In genomic region chr2:63613391-63613901, GRCh38 we compare ENCODE assay signal across 22 cellular contexts. TPM values are rescaled to one million over a fixed set of nuclear protein-coding genes. Genes with fewer than 3 reads are reported as not detected.
DNase-seq lines count a peak whose midpoint lies in the region; ATAC-seq and TF ChIP-seq lines count a peak whose summit lies in the region.
"Had no signal": no experiment of that assay in that cellular context is flagged by ENCODE, and none has a peak within 500 bp of the region (broad histone marks: within the 10 kb centered on the region; RNA-seq: fewer than 3 reads in every experiment).

No MANE protein-coding gene starts in this region.

- no peaks in the 10 kb centered on the region for H3K4me1 Mint-ChIP-seq in activated T-helper 1 cell treated with anti-CD3 and anti-CD28 coated beads, Interleukin-12 subunit alpha, Interleukin-12 subunit beta, Interleukin-2, Interleukin-4 antibody, amounts not matched to agents 30 ng/mL and 10 ng/mL and 1 ng/mL, durations not matched to agents 14 hours and 24 hours and 36 hours (ENCODE audit: low read depth)
- peaks cover 20% of the 10 kb centered on the region for H3K4me1 Mint-ChIP-seq in Calu3 (ENCODE audit: low read depth, unreplicated experiment)
- H3K4me1 Mint-ChIP-seq: central memory CD8-positive, alpha-beta T cell had no signal

- intact Hi-C loops in activated T-helper 1 cell treated with anti-CD3 and anti-CD28 coated beads, Interleukin-12 subunit alpha, Interleukin-12 subunit beta, Interleukin-2, Interleukin-4 antibody, amounts not matched to agents 30 ng/mL and 10 ng/mL and 1 ng/mL, durations not matched to agents 14 hours and 24 hours and 36 hours (cut with micrococcal nuclease): no loop called here
- intact Hi-C loops in Calu3 (cut with micrococcal nuclease; ENCODE audit: unreplicated experiment): no loop called here

- H3K14ac ChIP-seq in neuronal stem cell (ENCODE audit: low read length): no peak overlapping the region

- H2BK12ac ChIP-seq in neuronal stem cell (ENCODE audit: low read length): no peak overlapping the region

- no CpG with 5 or more reads among the region's 2 CpGs for WGBS in neuronal stem cell (ENCODE audit: extremely low coverage in 2 of 2, insufficient read length in 2 of 2, insufficient replicate concordance in 1 of 2), 2 donors

- H3K27ac ChIP-seq in SJCRH30: peak overlapping the region; percentile 80
- peak overlapping the region; percentile 67 for H3K27ac ChIP-seq in neuronal stem cell (replicated peaks; ENCODE audit: low read length)
- H3K27ac ChIP-seq: adrenal gland, ovary had no signal

- H3K4me1 ChIP-seq in ES-I3 (ENCODE audit: insufficient read depth, low read length): peaks cover 34% of the 10 kb centered on the region
- H3K4me1 ChIP-seq in SJCRH30: peaks cover 27% of the 10 kb centered on the region
- peaks cover 14 to 15% of the 10 kb centered on the region in 2 donors for H3K4me1 ChIP-seq in neuronal stem cell (ENCODE audit: control insufficient read depth in 2 of 2, insufficient read depth in 1 of 2, low read depth in 1 of 2, low read length in 2 of 2)
- H3K4me1 ChIP-seq: adrenal gland had no signal

- no peak overlapping the region for H3K4me3 ChIP-seq in SJCRH30
- H3K4me3 ChIP-seq in fibroblast of the aortic adventitia (ENCODE audit: low read depth, low read length): no peak overlapping the region
- no peak overlapping the region for H3K4me3 ChIP-seq in neuronal stem cell (ENCODE audit: low read length in 2 of 2)
- H3K4me3 ChIP-seq: adrenal gland, ovary had no signal

- H3K9me3 Mint-ChIP-seq in activated T-helper 1 cell treated with anti-CD3 and anti-CD28 coated beads, Interleukin-12 subunit alpha, Interleukin-12 subunit beta, Interleukin-2, Interleukin-4 antibody, amounts not matched to agents 30 ng/mL and 10 ng/mL and 1 ng/mL, durations not matched to agents 14 hours and 24 hours and 36 hours: no peaks in the 10 kb centered on the region
- H3K9me3 Mint-ChIP-seq in Calu3 (ENCODE audit: low read depth, unreplicated experiment): no peaks in the 10 kb centered on the region
- H3K9me3 Mint-ChIP-seq: activated T-helper 2 cell treated with anti-CD3 and anti-CD28 coated beads, Interferon-gamma antibody, Interleukin-2, Interleukin-4, amounts not matched to agents 10 μg/mL and 5 μg/mL and 100 μg/mL, durations not matched to agents 14 hours and 24 hours and 36 hours; CD8-positive, alpha-beta T cell; central memory CD8-positive, alpha-beta T cell; stimulated activated naive CD8-positive, alpha-beta T cell treated with anti-CD3 and anti-CD28 coated beads, Interleukin-15, Interleukin-2, amounts not matched to agents 100 ng/mL and 50 ng/mL, for 24 hours had no signal

- BruUV-seq in Calu3 (replicated peaks; lab: Mats Ljungman, UMichigan): no TSS peak

- no peak overlapping the region for H2BK5ac ChIP-seq in neuronal stem cell (ENCODE audit: low read length)

- no peak overlapping the region for H3K4me3 Mint-ChIP-seq in activated T-helper 1 cell treated with anti-CD3 and anti-CD28 coated beads, Interleukin-12 subunit alpha, Interleukin-12 subunit beta, Interleukin-2, Interleukin-4 antibody, amounts not matched to agents 30 ng/mL and 10 ng/mL and 1 ng/mL, durations not matched to agents 14 hours and 24 hours and 36 hours
- H3K4me3 Mint-ChIP-seq in Calu3 (ENCODE audit: low read depth, unreplicated experiment): no peak overlapping the region
- H3K4me3 Mint-ChIP-seq: CD8-positive, alpha-beta T cell; central memory CD8-positive, alpha-beta T cell; stimulated activated naive CD8-positive, alpha-beta T cell treated with anti-CD3 and anti-CD28 coated beads, Interleukin-15, Interleukin-2, amounts not matched to agents 100 ng/mL and 50 ng/mL, for 24 hours had no signal

- H3K9me3 ChIP-seq in ES-I3 (ENCODE audit: control insufficient read depth, insufficient read depth, low read length): peaks cover 5% of the 10 kb centered on the region; the same call in 1 of the 2 replicates
- H3K9me3 ChIP-seq in SJCRH30 (replicated peaks): peaks cover 2% of the 10 kb centered on the region; the same call in 1 of the 2 replicates
- H3K9me3 ChIP-seq in neuronal stem cell (replicated peaks in 1 of 2; ENCODE audit: control insufficient read depth in 2 of 2, insufficient read depth in 1 of 2, low read depth in 1 of 2, low read length in 2 of 2): no peaks in the 10 kb centered on the region
- H3K9me3 ChIP-seq: adrenal gland, ovary had no signal

- no peak overlapping the region for H3K27ac Mint-ChIP-seq in activated T-helper 1 cell treated with anti-CD3 and anti-CD28 coated beads, Interleukin-12 subunit alpha, Interleukin-12 subunit beta, Interleukin-2, Interleukin-4 antibody, amounts not matched to agents 30 ng/mL and 10 ng/mL and 1 ng/mL, durations not matched to agents 14 hours and 24 hours and 36 hours
- no peak overlapping the region for H3K27ac Mint-ChIP-seq in Calu3 (ENCODE audit: unreplicated experiment)
- H3K27ac Mint-ChIP-seq: activated T-helper 2 cell treated with anti-CD3 and anti-CD28 coated beads, Interferon-gamma antibody, Interleukin-2, Interleukin-4, amounts not matched to agents 10 μg/mL and 5 μg/mL and 100 μg/mL, durations not matched to agents 14 hours and 24 hours and 36 hours; CD8-positive, alpha-beta T cell; stimulated activated naive CD8-positive, alpha-beta T cell treated with anti-CD3 and anti-CD28 coated beads, Interleukin-15, Interleukin-2, amounts not matched to agents 100 ng/mL and 50 ng/mL, for 24 hours had no signal

- H3K36me3 Mint-ChIP-seq in activated T-helper 1 cell treated with anti-CD3 and anti-CD28 coated beads, Interleukin-12 subunit alpha, Interleukin-12 subunit beta, Interleukin-2, Interleukin-4 antibody, amounts not matched to agents 30 ng/mL and 10 ng/mL and 1 ng/mL, durations not matched to agents 14 hours and 24 hours and 36 hours (ENCODE audit: low read depth): no peaks in the 10 kb centered on the region
- H3K36me3 Mint-ChIP-seq in Calu3 (ENCODE audit: insufficient read depth, unreplicated experiment): no peaks in the 10 kb centered on the region

- H3K18ac ChIP-seq in neuronal stem cell (ENCODE audit: low read length): peak overlapping the region; percentile 38

- H4K8ac ChIP-seq in neuronal stem cell (ENCODE audit: low read depth, low read length): no peak overlapping the region

- no peaks in the 10 kb centered on the region for H3K36me3 ChIP-seq in ES-I3 (ENCODE audit: insufficient read depth, low read length)
- 0 out of 2 replicates have a peak, but pooled peaks cover 1% of the 10 kb centered on the region for H3K36me3 ChIP-seq in SJCRH30
- H3K36me3 ChIP-seq in neuronal stem cell (replicated peaks in 1 of 2; ENCODE audit: control insufficient read depth in 2 of 2, insufficient read depth in 2 of 2, low read length in 2 of 2): no peaks in the 10 kb centered on the region
- H3K36me3 ChIP-seq: adrenal gland, ovary had no signal

- ATAC-seq in HG02885 (IDR thresholded peaks at IDR 0.05; ENCODE audit: poor library complexity, unreplicated experiment): no peak
- ATAC-seq: activated CD4-positive, CD25-positive, alpha-beta regulatory T cell treated with anti-CD3 and anti-CD28 coated beads, Interleukin-2, amount 50 U/mL, for 24 hours; CD8-positive, alpha-beta T cell had no signal

- H4K91ac ChIP-seq in neuronal stem cell (ENCODE audit: low read depth, low read length, poor library complexity): no peak overlapping the region

- H3K79me1 ChIP-seq in neuronal stem cell (ENCODE audit: low read depth, low read length): no peaks in the 10 kb centered on the region

- TF ChIP-seq CTCF in fibroblast of the aortic adventitia (IDR thresholded peaks at IDR 0.05; ENCODE audit: insufficient read depth, low read length) (no peak), Calu3 (IDR thresholded peaks at IDR 0.05; ENCODE audit: unreplicated experiment) (no peak)

- no peaks in the 10 kb centered on the region for H3K27me3 ChIP-seq in SJCRH30
- H3K27me3 ChIP-seq in neuronal stem cell (ENCODE audit: control insufficient read depth in 3 of 3, insufficient read depth in 3 of 3, low read depth in 1 of 3, low read length in 3 of 3): no peaks in the 10 kb centered on the region
- H3K27me3 ChIP-seq: adrenal gland, ovary had no signal

- CTCF ChIA-PET in Calu3 (lab: Charles Lee): no interaction called here

- no peak overlapping the region for H2BK15ac ChIP-seq in neuronal stem cell (ENCODE audit: low read length)

- peak overlapping the region; percentile 11 for H2AFZ ChIP-seq in neuronal stem cell (ENCODE audit: low read length)

- no peak overlapping the region for H3K4ac ChIP-seq in neuronal stem cell (ENCODE audit: low read length)

- peaks cover 10% of the 10 kb centered on the region for H3K27me3 Mint-ChIP-seq in activated T-helper 1 cell treated with anti-CD3 and anti-CD28 coated beads, Interleukin-12 subunit alpha, Interleukin-12 subunit beta, Interleukin-2, Interleukin-4 antibody, amounts not matched to agents 30 ng/mL and 10 ng/mL and 1 ng/mL, durations not matched to agents 14 hours and 24 hours and 36 hours (ENCODE audit: insufficient read depth)
- H3K27me3 Mint-ChIP-seq in Calu3 (ENCODE audit: unreplicated experiment): no peaks in the 10 kb centered on the region

- H3K4me2 ChIP-seq in neuronal stem cell (ENCODE audit: insufficient read depth, low read length, poor library complexity, severe bottlenecking): no peak overlapping the region

- DNase-seq in SJCRH30 (no peak), fibroblast of the aortic adventitia (ENCODE audit: low read depth) (peak; percentile 62), neuronal stem cell (ENCODE audit: low spot score) (no peak), NCI-H526 (lab: John Stamatoyannopoulos, UW) (no peak), Calu3 (no peak)
- DNase-seq in activated T-helper 1 cell treated with anti-CD3 and anti-CD28 coated beads, Interleukin-12 subunit alpha, Interleukin-12 subunit beta, Interleukin-2, Interleukin-4 antibody, amounts not matched to agents 30 ng/mL and 10 ng/mL and 1 ng/mL, durations not matched to agents 14 hours and 24 hours and 36 hours (ENCODE audit: low spot score): no peak
- DNase-seq: adrenal gland; CD8-positive, alpha-beta T cell; DMS79 treated with DMSO at 0.1 percent for 48 hours; effector memory CD4-positive, alpha-beta T cell; KG1; NCI-H1048; NCI-H526 treated with DMSO at 0.1 percent for 48 hours; ovary; stimulated activated CD4-positive, alpha-beta T cell treated with anti-CD3 and anti-CD28 coated beads, Interleukin-2, amount 100 ng/mL, for 24 hours; T1000 had no signal

- H2BK120ac ChIP-seq in neuronal stem cell (ENCODE audit: low read depth, low read length): no peak overlapping the region

- no peak overlapping the region for H3K23ac ChIP-seq in neuronal stem cell (ENCODE audit: low read depth, low read length, poor library complexity)

- no peak overlapping the region for H2AK5ac ChIP-seq in neuronal stem cell (ENCODE audit: low read depth, low read length)

- H3K9ac ChIP-seq in ES-I3 (ENCODE audit: low read depth, low read length) (peak overlapping the region; percentile 10; the same call in 1 of the 2 replicates), neuronal stem cell (ENCODE audit: low read depth, low read length, poor library complexity) (no peak overlapping the region)

RNA-seq across cellular contexts. Expression of gene MDH1, which starts 24.7 kb away (rescaled TPM):
- 410 and 419 TPM in 2 replicates for total RNA-seq in SJCRH30 (2014; rRNA removed; shearing (Covaris generic))
- total RNA-seq in fibroblast of the aortic adventitia (ENCODE audit: low replicate concordance) (129 and 152 TPM in 2 replicates), Calu3 (2022) (149 and 154 TPM in 2 replicates)
- polyA plus RNA-seq in neuronal stem cell (2013, experiment 1 of 2): 207 TPM
- 211 TPM for polyA plus RNA-seq in neuronal stem cell (2013, experiment 2 of 2)
- total RNA-seq in activated T-helper 1 cell treated with anti-CD3 and anti-CD28 coated beads, Interleukin-12 subunit alpha, Interleukin-12 subunit beta, Interleukin-2, Interleukin-4 antibody, amounts not matched to agents 30 ng/mL and 10 ng/mL and 1 ng/mL, durations not matched to agents 14 hours and 24 hours and 36 hours: 186 and 197 TPM in 2 replicates

RNA-seq across cellular contexts. Expression of gene WDPCP, which starts 25.2 kb away (rescaled TPM):
- 12.7 and 14.7 TPM in 2 replicates for total RNA-seq in SJCRH30 (2014; rRNA removed; shearing (Covaris generic))
- total RNA-seq in fibroblast of the aortic adventitia (ENCODE audit: low replicate concordance) (12.4 and 34.2 TPM in 2 replicates), Calu3 (2022) (7.4 and 9.0 TPM in 2 replicates)
- polyA plus RNA-seq in neuronal stem cell (2013, experiment 1 of 2): 2.2 TPM
- polyA plus RNA-seq in neuronal stem cell (2013, experiment 2 of 2): 1.9 TPM
- 5.2 and 7.7 TPM in 2 replicates for total RNA-seq in activated T-helper 1 cell treated with anti-CD3 and anti-CD28 coated beads, Interleukin-12 subunit alpha, Interleukin-12 subunit beta, Interleukin-2, Interleukin-4 antibody, amounts not matched to agents 30 ng/mL and 10 ng/mL and 1 ng/mL, durations not matched to agents 14 hours and 24 hours and 36 hours
